In the genomic region with DNA sequence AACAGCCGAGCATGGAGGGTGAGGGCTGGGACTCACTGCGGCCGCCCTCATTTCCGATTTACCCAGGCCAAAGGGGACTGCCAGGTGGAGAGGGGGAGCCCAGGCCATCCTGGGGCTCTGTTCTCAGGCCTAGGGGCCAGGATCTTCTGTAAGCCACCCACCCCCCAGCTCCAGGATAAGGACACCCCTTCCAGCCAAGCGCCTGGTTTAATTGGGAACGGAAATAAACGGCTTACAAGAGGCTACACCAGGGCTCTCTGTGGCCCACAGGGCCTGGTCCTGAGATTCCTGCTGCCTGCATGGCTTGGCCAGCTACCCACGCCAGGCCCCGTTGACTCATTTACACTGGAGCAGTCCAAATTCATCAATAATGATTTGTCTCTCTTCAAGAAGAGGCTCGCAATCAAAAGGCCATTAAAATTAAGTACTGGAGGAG, we compare ENCODE assay signal across 30 cellular contexts.
DNase-seq lines count a peak whose midpoint lies in the region; ATAC-seq and TF ChIP-seq lines count a peak whose summit lies in the region.
"Had no signal": no experiment of that assay in that cellular context is flagged by ENCODE, and none has a peak within 500 bp of the region (broad histone marks: within the 10 kb centered on the region; RNA-seq: fewer than 3 reads in every experiment).

No MANE protein-coding gene starts in this region.

- in situ Hi-C loops in GM13976 (cut with MboI; ENCODE audit: low sequenced_read_pairs, unreplicated experiment): no loop called here

- peak overlapping the region; percentile 49 for H3K9ac ChIP-seq in skeletal muscle satellite cell (ENCODE audit: low read depth, low read length)

- TF ChIP-seq CTCF in GM13976 (IDR thresholded peaks at IDR 0.05; ENCODE audit: borderline replicate concordance, control extremely low read depth, extremely low read depth, insufficient read depth, missing control alignments) (no peak), HFFc6 (IDR thresholded peaks at IDR 0.05) (no peak)

- DNase-seq in GM13976 (ENCODE audit: low spot score): peak; percentile 3
- peak; percentile 22 for DNase-seq in activated CD8-positive, alpha-beta memory T cell treated with anti-CD3 and anti-CD28 coated beads, Interleukin-2, amount 10 ng/mL, durations not matched to agents 7 days and 5 days
- DNase-seq in islet precursor cell: peak; percentile 41
- no peak for DNase-seq in HFFc6
- DNase-seq in iPS-NIHi7 (ENCODE audit: extremely low spot score): no peak
- DNase-seq: activated CD4-positive, alpha-beta T cell treated with anti-CD3 and anti-CD28 coated beads, Interleukin-2, amount 50 U/mL, for 4 hours; activated naive CD4-positive, alpha-beta T cell treated with anti-CD3 and anti-CD28 coated beads, Interleukin-2, amount 10 ng/mL, durations not matched to agents 7 days and 5 days; cerebellar nuclear complex; DMS79; dorsolateral prefrontal cortex; GDM1; hippocampal formation; immature natural killer cell; NCI-H1930; NCI-H510A treated with DMSO at 0.1 percent for 48 hours; Right ventricle myocardium superior; stimulated activated CD4-positive, alpha-beta T cell treated with anti-CD3 and anti-CD28 coated beads, Interleukin-4, amount 100 ng/mL, for 24 hours; substantia nigra; upper lobe of left lung had no signal

- H3K36me3 ChIP-seq in skeletal muscle satellite cell (ENCODE audit: insufficient read depth, low read length): no peaks in the 10 kb centered on the region
- H3K36me3 ChIP-seq: prostate gland, upper lobe of left lung had no signal

- peaks cover 9% of the 10 kb centered on the region for H3K27me3 Mint-ChIP-seq in activated CD8-positive, alpha-beta memory T cell treated with anti-CD3 and anti-CD28 coated beads, Interleukin-2, amount 10 ng/mL, durations not matched to agents 7 days and 5 days
- peaks cover 18% of the 10 kb centered on the region for H3K27me3 Mint-ChIP-seq in HFFc6 (ENCODE audit: insufficient read depth)

- no peaks in the 10 kb centered on the region for H3K36me3 Mint-ChIP-seq in activated CD8-positive, alpha-beta memory T cell treated with anti-CD3 and anti-CD28 coated beads, Interleukin-2, amount 10 ng/mL, durations not matched to agents 7 days and 5 days
- H3K36me3 Mint-ChIP-seq in HFFc6 (ENCODE audit: low read depth): no peaks in the 10 kb centered on the region
- H3K36me3 Mint-ChIP-seq: activated naive CD4-positive, alpha-beta T cell treated with anti-CD3 and anti-CD28 coated beads, Interleukin-2, amount 10 ng/mL, durations not matched to agents 7 days and 5 days; brain; immature natural killer cell; memory B cell had no signal

- peaks cover 17% of the 10 kb centered on the region for H3K4me1 ChIP-seq in skeletal muscle satellite cell (ENCODE audit: control insufficient read depth, insufficient read depth, low read length)
- H3K4me1 ChIP-seq: prostate gland had no signal

- H3K4me1 Mint-ChIP-seq in activated CD8-positive, alpha-beta memory T cell treated with anti-CD3 and anti-CD28 coated beads, Interleukin-2, amount 10 ng/mL, durations not matched to agents 7 days and 5 days: peaks cover 18% of the 10 kb centered on the region
- H3K4me1 Mint-ChIP-seq in HFFc6 (ENCODE audit: low read depth): peaks cover 7% of the 10 kb centered on the region; the same call in 1 of the 2 replicates
- H3K4me1 Mint-ChIP-seq: memory B cell, neural crest cell had no signal

- no peak overlapping the region for H3K27ac Mint-ChIP-seq in activated CD8-positive, alpha-beta memory T cell treated with anti-CD3 and anti-CD28 coated beads, Interleukin-2, amount 10 ng/mL, durations not matched to agents 7 days and 5 days
- H3K27ac Mint-ChIP-seq in HFFc6: no peak overlapping the region
- H3K27ac Mint-ChIP-seq: activated naive CD4-positive, alpha-beta T cell treated with anti-CD3 and anti-CD28 coated beads, Interleukin-2, amount 10 ng/mL, durations not matched to agents 7 days and 5 days; activated T-helper 17 cell treated with anti-CD3 and anti-CD28 coated beads, Interleukin-2, amount 50 U/mL, for 72 hours; brain; immature natural killer cell; memory B cell had no signal

- H3K4me3 ChIP-seq in skeletal muscle satellite cell (ENCODE audit: low read length): no peak overlapping the region
- H3K4me3 ChIP-seq: dorsolateral prefrontal cortex, prostate gland, upper lobe of left lung had no signal

- no peak for ATAC-seq in activated CD8-positive, alpha-beta memory T cell treated with anti-CD3 and anti-CD28 coated beads, Interleukin-2, amount 10 ng/mL, durations not matched to agents 7 days and 5 days
- ATAC-seq in GM18520 (IDR thresholded peaks at IDR 0.05; ENCODE audit: unreplicated experiment) (no peak), GM18870 (IDR thresholded peaks at IDR 0.05; ENCODE audit: unreplicated experiment) (no peak)
- ATAC-seq: activated CD4-positive, CD25-positive, alpha-beta regulatory T cell treated with anti-CD3 and anti-CD28 coated beads, Interleukin-2, amount 50 U/mL, for 24 hours; activated T-helper 17 cell treated with anti-CD3 and anti-CD28 coated beads, Interleukin-2, amount 50 U/mL, for 72 hours; sciatic nerve had no signal

- no peaks in the 10 kb centered on the region for H3K9me3 Mint-ChIP-seq in activated CD8-positive, alpha-beta memory T cell treated with anti-CD3 and anti-CD28 coated beads, Interleukin-2, amount 10 ng/mL, durations not matched to agents 7 days and 5 days (ENCODE audit: low read depth)
- H3K9me3 Mint-ChIP-seq in HFFc6: no peaks in the 10 kb centered on the region
- H3K9me3 Mint-ChIP-seq: activated naive CD4-positive, alpha-beta T cell treated with anti-CD3 and anti-CD28 coated beads, Interleukin-2, amount 10 ng/mL, durations not matched to agents 7 days and 5 days; activated T-helper 17 cell treated with anti-CD3 and anti-CD28 coated beads, Interleukin-2, amount 50 U/mL, for 72 hours; immature natural killer cell; memory B cell; neural crest cell had no signal

- H3K4me2 ChIP-seq in skeletal muscle satellite cell (ENCODE audit: low read length): no peak overlapping the region

- no peaks in the 10 kb centered on the region for H3K9me3 ChIP-seq in skeletal muscle satellite cell (replicated peaks; ENCODE audit: low read length)
- H3K9me3 ChIP-seq: Caco-2, prostate gland, upper lobe of left lung had no signal

- no peaks in the 10 kb centered on the region for H3K27me3 ChIP-seq in skeletal muscle satellite cell (ENCODE audit: control insufficient read depth, insufficient read depth, low read length)
- H3K27me3 ChIP-seq: dorsolateral prefrontal cortex, upper lobe of left lung had no signal

- CTCF ChIA-PET in activated CD8-positive, alpha-beta memory T cell treated with anti-CD3 and anti-CD28 coated beads, Interleukin-2, amount 10 ng/mL, durations not matched to agents 7 days and 5 days (lab: Charles Lee): interaction anchor here (0.8 to 4.6 kb wide), 2 partner anchors 22 to 219 kb away, joined by 3 to 92 read pairs; no protein-coding TSS in a partner anchor

- no peak overlapping the region for H3K4me3 Mint-ChIP-seq in activated CD8-positive, alpha-beta memory T cell treated with anti-CD3 and anti-CD28 coated beads, Interleukin-2, amount 10 ng/mL, durations not matched to agents 7 days and 5 days
- H3K4me3 Mint-ChIP-seq in HFFc6: no peak overlapping the region
- H3K4me3 Mint-ChIP-seq: activated naive CD4-positive, alpha-beta T cell treated with anti-CD3 and anti-CD28 coated beads, Interleukin-2, amount 10 ng/mL, durations not matched to agents 7 days and 5 days; activated T-helper 17 cell treated with anti-CD3 and anti-CD28 coated beads, Interleukin-2, amount 50 U/mL, for 72 hours; brain; immature natural killer cell; memory B cell; neural crest cell had no signal

Comparison
In these comparisons a context has a peak if more than half of its experiments do, and no peak if none do; other contexts are left out.
1. DNase-seq: peak in GM13976 (single experiment), activated CD8-positive, alpha-beta memory T cell treated with anti-CD3 and anti-CD28 coated beads, Interleukin-2, amount 10 ng/mL, durations not matched to agents 7 days and 5 days (single experiment) and islet precursor cell (single experiment); none in HFFc6 (single experiment) and iPS-NIHi7 (single experiment).